In genomic region chr9:136729144-136729543, GRCh38 we compare ENCODE assay signal across 10 cellular contexts. TPM values are rescaled to one million over a fixed set of nuclear protein-coding genes. Genes with fewer than 3 reads are reported as not detected.
DNase-seq lines count a peak whose midpoint lies in the region; ATAC-seq, FAIRE-seq and TF ChIP-seq lines count a peak whose summit lies in the region.
"Had no signal": no experiment of that assay in that cellular context is flagged by ENCODE, and none has a peak within 500 bp of the region (broad histone marks: within the 10 kb centered on the region; RNA-seq: fewer than 3 reads in every experiment).

No MANE protein-coding gene starts in this region.

- H3K9me3 ChIP-seq in kidney (ENCODE audit: control insufficient read depth in 1 of 2, low read length in 2 of 2), result no peaks in the 10 kb centered on the region
- H3K9me3 ChIP-seq in upper lobe of right lung, result no peaks in the 10 kb centered on the region
- no peaks in the 10 kb centered on the region for H3K9me3 ChIP-seq in testis

- peaks cover 17% of the 10 kb centered on the region for H3K27me3 Mint-ChIP-seq in activated naive CD4-positive, alpha-beta T cell treated with anti-CD3 and anti-CD28 coated beads, Interleukin-2, amount 10 ng/mL, durations not matched to agents 7 days and 5 days
- no peaks in the 10 kb centered on the region for H3K27me3 Mint-ChIP-seq in activated T-helper 17 cell treated with anti-CD3 and anti-CD28 coated beads, Interleukin-2, amount 50 U/mL, for 72 hours

- no peak for DNase-seq in activated naive CD4-positive, alpha-beta T cell treated with anti-CD3 and anti-CD28 coated beads, Interleukin-2, amount 10 ng/mL, durations not matched to agents 7 days and 5 days
- no peak for DNase-seq in activated naive CD4-positive, alpha-beta T cell (lab: John Stamatoyannopoulos, UW)
- peak; percentile 74 for DNase-seq in kidney
- no peak for DNase-seq in upper lobe of right lung
- DNase-seq in GM20000 (ENCODE audit: low spot score), result no peak
- no peak for DNase-seq in testis
- DNase-seq in NCI-H1092 (lab: John Stamatoyannopoulos, UW), result no peak
- DNase-seq: NCI-H2107; stimulated activated naive CD4-positive, alpha-beta T cell treated with Interleukin-2 at 50 U/mL for 16 hours had no signal

- H3K27ac ChIP-seq in kidney (ENCODE audit: low read depth in 2 of 2, low read length in 2 of 2) (no peak overlapping the region), upper lobe of right lung (no peak overlapping the region), testis (no peak overlapping the region)

- H3K36me3 ChIP-seq in kidney (ENCODE audit: control insufficient read depth in 1 of 2, insufficient read depth in 2 of 2, low read length in 2 of 2) (peaks cover 6 to 21% of the 10 kb centered on the region in 2 donors), upper lobe of right lung (peaks cover 27% of the 10 kb centered on the region), testis (ENCODE audit: low read depth, missing control alignments) (no peaks in the 10 kb centered on the region)

- no peak for TF ChIP-seq POLR2A in testis (IDR thresholded peaks at IDR 0.05)

- no peak for FAIRE-seq in kidney (lab: Jason Lieb, UNC)

- intact Hi-C loops in kidney (cut with DNase I), result no loop called here
- intact Hi-C loops in upper lobe of right lung (cut with DNase I), result no loop called here
- intact Hi-C loops in testis (cut with DNase I; ENCODE audit: low total_unique reads), result no loop called here

- no peak for TF ChIP-seq CTCF in kidney (IDR thresholded peaks at IDR 0.05; ENCODE audit: borderline replicate concordance, extremely low read depth, insufficient read depth)
- TF ChIP-seq CTCF in upper lobe of right lung (IDR thresholded peaks at IDR 0.05), result no peak
- TF ChIP-seq CTCF in GM20000 (IDR thresholded peaks at IDR 0.05; ENCODE audit: extremely low read depth, missing control alignments), result no peak
- TF ChIP-seq CTCF in testis (IDR thresholded peaks at IDR 0.05), result no peak

- peak overlapping the region in 1 of 2 donors; percentile 98 for H3K4me3 ChIP-seq in kidney (ENCODE audit: low read length in 2 of 2)
- peak overlapping the region; percentile 83 for H3K4me3 ChIP-seq in upper lobe of right lung
- peak overlapping the region in 1 of 2 donors; percentile 89 for H3K4me3 ChIP-seq in testis

- H3K9me3 Mint-ChIP-seq in activated naive CD4-positive, alpha-beta T cell treated with anti-CD3 and anti-CD28 coated beads, Interleukin-2, amount 10 ng/mL, durations not matched to agents 7 days and 5 days, result no peaks in the 10 kb centered on the region
- H3K9me3 Mint-ChIP-seq in activated T-helper 17 cell treated with anti-CD3 and anti-CD28 coated beads, Interleukin-2, amount 50 U/mL, for 72 hours, result no peaks in the 10 kb centered on the region

- no peak for ATAC-seq in activated T-helper 17 cell treated with anti-CD3 and anti-CD28 coated beads, Interleukin-2, amount 50 U/mL, for 72 hours (replicated peaks)
- ATAC-seq in upper lobe of right lung, result no peak

- no peak overlapping the region for H3K9ac ChIP-seq in kidney (ENCODE audit: low read length in 2 of 2)

- H3K27me3 ChIP-seq in upper lobe of right lung (no peaks in the 10 kb centered on the region), testis (no peaks in the 10 kb centered on the region)

- peaks cover 29% of the 10 kb centered on the region for H3K4me1 Mint-ChIP-seq in activated naive CD4-positive, alpha-beta T cell treated with anti-CD3 and anti-CD28 coated beads, Interleukin-2, amount 10 ng/mL, durations not matched to agents 7 days and 5 days
- H3K4me1 Mint-ChIP-seq in activated T-helper 17 cell treated with anti-CD3 and anti-CD28 coated beads, Interleukin-2, amount 50 U/mL, for 72 hours, result peaks cover 18% of the 10 kb centered on the region

- peak overlapping the region; percentile 63 for H3K4me3 Mint-ChIP-seq in activated naive CD4-positive, alpha-beta T cell treated with anti-CD3 and anti-CD28 coated beads, Interleukin-2, amount 10 ng/mL, durations not matched to agents 7 days and 5 days
- H3K4me3 Mint-ChIP-seq in activated T-helper 17 cell treated with anti-CD3 and anti-CD28 coated beads, Interleukin-2, amount 50 U/mL, for 72 hours, result peak overlapping the region; percentile 47

- 50 to 68% methylated on average over 2 to 7 of the region's 7 CpGs for WGBS in testis, 2 donors

- CTCF ChIA-PET in activated naive CD4-positive, alpha-beta T cell treated with anti-CD3 and anti-CD28 coated beads, Interleukin-2, amount 10 ng/mL, durations not matched to agents 7 days and 5 days (lab: Charles Lee), result interaction anchor here (0.6 to 3.2 kb wide), 13 partner anchors 10 to 450 kb away, joined by 3 to 13 read pairs (median 4); partner anchors contain the start of genes LCN10, LCN6 and LCN8

- peaks cover 10 to 24% of the 10 kb centered on the region in 2 donors for H3K4me1 ChIP-seq in kidney (ENCODE audit: control insufficient read depth in 1 of 2, insufficient read depth in 1 of 2, low read depth in 1 of 2, low read length in 2 of 2)
- peaks cover 27% of the 10 kb centered on the region for H3K4me1 ChIP-seq in upper lobe of right lung
- peaks cover 22% of the 10 kb centered on the region for H3K4me1 ChIP-seq in testis

- peaks cover 26% of the 10 kb centered on the region for H3K36me3 Mint-ChIP-seq in activated naive CD4-positive, alpha-beta T cell treated with anti-CD3 and anti-CD28 coated beads, Interleukin-2, amount 10 ng/mL, durations not matched to agents 7 days and 5 days
- H3K36me3 Mint-ChIP-seq in activated T-helper 17 cell treated with anti-CD3 and anti-CD28 coated beads, Interleukin-2, amount 50 U/mL, for 72 hours (ENCODE audit: low read depth), result peaks cover 35% of the 10 kb centered on the region

- H3K27ac Mint-ChIP-seq in activated naive CD4-positive, alpha-beta T cell treated with anti-CD3 and anti-CD28 coated beads, Interleukin-2, amount 10 ng/mL, durations not matched to agents 7 days and 5 days, result no peak overlapping the region
- no peak overlapping the region for H3K27ac Mint-ChIP-seq in activated T-helper 17 cell treated with anti-CD3 and anti-CD28 coated beads, Interleukin-2, amount 50 U/mL, for 72 hours

RNA-seq across cellular contexts. Expression of gene LCN10, which starts 13.6 kb away (rescaled TPM):
- total RNA-seq in activated T-helper 17 cell treated with anti-CD3 and anti-CD28 coated beads, Interleukin-2, amount 50 U/mL, for 72 hours, result 1 to 10 TPM; 1.0 to 1.8 TPM
- 8.4 TPM for total RNA-seq in kidney
- polyA plus RNA-seq in kidney (ENCODE audit: insufficient read depth, low read depth, low replicate concordance), result 3.9 TPM
- 11.2 TPM for total RNA-seq in upper lobe of right lung
- 10 to 100 TPM in 1 of 2 donors, 1 to 10 TPM in 1; 8.3 to 11.7 TPM for total RNA-seq in testis
- 8.7 TPM for polyA plus RNA-seq in testis (ENCODE audit: insufficient read depth, low read depth, low replicate concordance)

RNA-seq across cellular contexts. Expression of gene DIPK1B, which starts 16.8 kb away (rescaled TPM):
- not detected for total RNA-seq in activated T-helper 17 cell treated with anti-CD3 and anti-CD28 coated beads, Interleukin-2, amount 50 U/mL, for 72 hours
- 7.5 TPM for total RNA-seq in kidney
- polyA plus RNA-seq in kidney (ENCODE audit: insufficient read depth, low read depth, low replicate concordance), result 22.6 TPM
- total RNA-seq in upper lobe of right lung, result 17.7 TPM
- 10 to 100 TPM; 28.7 to 36.2 TPM for total RNA-seq in testis
- 23.3 TPM for polyA plus RNA-seq in testis (ENCODE audit: insufficient read depth, low read depth, low replicate concordance)

RNA-seq across cellular contexts. Expression of gene LCN6, which starts 19.2 kb away (rescaled TPM):
- total RNA-seq in activated T-helper 17 cell treated with anti-CD3 and anti-CD28 coated beads, Interleukin-2, amount 50 U/mL, for 72 hours, result not detected
- total RNA-seq in kidney (16.0 TPM), upper lobe of right lung (21.5 TPM), testis (10 to 100 TPM; 11.3 to 19.1 TPM)
- polyA plus RNA-seq in kidney (ENCODE audit: insufficient read depth, low read depth, low replicate concordance) (not detected), testis (ENCODE audit: insufficient read depth, low read depth, low replicate concordance) (7.8 TPM)

RNA-seq across cellular contexts. Expression of gene LCN8, which starts 28.9 kb away (rescaled TPM):
- not detected for total RNA-seq in activated T-helper 17 cell treated with anti-CD3 and anti-CD28 coated beads, Interleukin-2, amount 50 U/mL, for 72 hours
- total RNA-seq in kidney (not detected), upper lobe of right lung (not detected), testis (not detected)
- polyA plus RNA-seq in kidney (ENCODE audit: insufficient read depth, low read depth, low replicate concordance) (not detected), testis (ENCODE audit: insufficient read depth, low read depth, low replicate concordance) (2.0 TPM)

RNA-seq across cellular contexts. Expression of gene LCN15, which starts 35.2 kb away (rescaled TPM):
- total RNA-seq in activated T-helper 17 cell treated with anti-CD3 and anti-CD28 coated beads, Interleukin-2, amount 50 U/mL, for 72 hours, result not detected
- not detected for total RNA-seq in kidney
- not detected for polyA plus RNA-seq in kidney (ENCODE audit: insufficient read depth, low read depth, low replicate concordance)
- total RNA-seq in upper lobe of right lung, result not detected
- under 1 TPM in 1 of 2 donors, not detected in 1; 0.68 TPM for total RNA-seq in testis
- polyA plus RNA-seq in testis (ENCODE audit: insufficient read depth, low read depth, low replicate concordance), result 0.41 TPM

Comparison
In these comparisons a context has a peak if more than half of its experiments do, and no peak if none do; other contexts are left out.
1. RNA of gene LCN6, which starts 19.2 kb away (total RNA-seq): 21.5 TPM in upper lobe of right lung (single experiment), 11.3 to 19.1 TPM in testis and 16.0 TPM in kidney (single experiment); not detected in activated T-helper 17 cell treated with anti-CD3 and anti-CD28 coated beads, Interleukin-2, amount 50 U/mL, for 72 hours; every median in the first group is over 10 times any median in the second.